Comparison of ENCODE assay signal across 2 cellular contexts in genomic region chr2:25158096-25158852, GRCh38.
TF ChIP-seq lines count a peak whose summit lies in the region.

No MANE protein-coding gene starts in this region.

TF ChIP-seq in WTC11, 78 proteins besides CTCF, POLR2A, EP300 and RAD21 (continued from another document):
- TF ChIP-seq PRDM15 (CRISPR knock-in tag; IDR thresholded peaks at IDR 0.05), result peak; percentile 75

TF ChIP-seq in H1, 55 proteins besides CTCF, POLR2A, EP300 and RAD21 (continued from another document):
- TF ChIP-seq MAX (IDR thresholded peaks at IDR 0.05) (no peak), HDAC2 (IDR thresholded peaks at IDR 0.05; ENCODE audit: borderline replicate concordance in 1 of 2, low read depth in 2 of 2, low read length in 2 of 2) (no peak), SAP30 (IDR thresholded peaks at IDR 0.05; ENCODE audit: insufficient read depth, insufficient replicate concordance, low read length) (no peak), SRF (IDR thresholded peaks at IDR 0.05; ENCODE audit: low read depth, low read length) (no peak), BRCA1 (IDR thresholded peaks at IDR 0.05; ENCODE audit: low read depth, low read length) (no peak), TCF12 (IDR thresholded peaks at IDR 0.05; ENCODE audit: low read depth, low read length) (no peak), TAF7 (optimal IDR thresholded peaks at IDR 0.05; ENCODE audit: borderline replicate concordance, low read depth, low read length) (no peak), SP2 (IDR thresholded peaks at IDR 0.05; ENCODE audit: low read length) (no peak), ATF2 (IDR thresholded peaks at IDR 0.05; ENCODE audit: low read length) (no peak), TBP (IDR thresholded peaks at IDR 0.05; ENCODE audit: low read depth, low read length) (no peak), ZNF274 (IDR thresholded peaks at IDR 0.05; ENCODE audit: borderline replicate concordance, extremely low read depth, low read length) (no peak)
TF ChIP-seq in H1: peak in this region for 0.
